ENCODE assay signal across 13 cellular contexts in the genomic region with DNA sequence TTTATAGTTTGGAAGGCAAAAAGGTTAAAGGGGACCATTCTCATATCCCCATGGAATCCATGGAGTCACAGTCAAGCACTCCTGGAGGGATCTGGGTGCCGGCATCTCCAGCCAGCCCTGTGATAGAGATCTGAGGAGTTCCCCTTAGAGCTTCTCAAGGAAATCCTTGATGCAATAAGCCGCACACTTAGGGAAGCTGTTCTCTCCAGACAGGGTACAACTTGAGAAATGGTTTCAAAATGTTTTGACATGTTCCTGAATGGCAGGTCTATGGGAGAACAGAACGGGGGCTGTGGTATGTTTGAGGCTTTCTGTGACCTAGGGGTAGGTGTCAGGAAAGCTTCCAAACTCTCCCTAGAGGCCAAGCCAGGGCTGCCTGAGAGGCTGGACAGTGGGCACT.
"Had no signal": no experiment of that assay in that cellular context is flagged by ENCODE, and none has a peak within 500 bp of the region (broad histone marks: within the 10 kb centered on the region; RNA-seq: fewer than 3 reads in every experiment).

No MANE protein-coding gene starts in this region.

- H3K4me1 ChIP-seq: body of pancreas, parathyroid adenoma, uterus had no signal

- ATAC-seq: activated CD8-positive, alpha-beta T cell treated with anti-CD3 and anti-CD28 coated beads for 36 hours; body of pancreas; stimulated activated memory B cell treated with anti-CD40 and anti-IgM and Interleukin-4, amounts not matched to agents 10 μg/mL and 1 μg/mL and 100 μg/mL, for 72 hours; T-helper 17 cell had no signal

- DNase-seq: activated CD4-positive, alpha-beta T cell treated with anti-CD3 and anti-CD28 coated beads for 4 hours; activated CD8-positive, alpha-beta T cell treated with anti-CD3 and anti-CD28 coated beads for 36 hours; activated gamma-delta T cell treated with Interleukin-2 at 50 U/mL for 16 hours; amygdala; effector memory CD4-positive, alpha-beta T cell; foreskin melanocyte; midbrain; T-helper 17 cell; uterus had no signal

- H3K36me3 ChIP-seq: uterus had no signal

- H3K9me3 ChIP-seq: body of pancreas, uterus had no signal

- H3K27ac ChIP-seq: body of pancreas, parathyroid adenoma, uterus had no signal

- H3K27me3 ChIP-seq: body of pancreas, uterus had no signal

- H3K4me3 ChIP-seq: body of pancreas, lung, uterus had no signal
